ENCODE assay signal across 6 cellular contexts in the genomic region with DNA sequence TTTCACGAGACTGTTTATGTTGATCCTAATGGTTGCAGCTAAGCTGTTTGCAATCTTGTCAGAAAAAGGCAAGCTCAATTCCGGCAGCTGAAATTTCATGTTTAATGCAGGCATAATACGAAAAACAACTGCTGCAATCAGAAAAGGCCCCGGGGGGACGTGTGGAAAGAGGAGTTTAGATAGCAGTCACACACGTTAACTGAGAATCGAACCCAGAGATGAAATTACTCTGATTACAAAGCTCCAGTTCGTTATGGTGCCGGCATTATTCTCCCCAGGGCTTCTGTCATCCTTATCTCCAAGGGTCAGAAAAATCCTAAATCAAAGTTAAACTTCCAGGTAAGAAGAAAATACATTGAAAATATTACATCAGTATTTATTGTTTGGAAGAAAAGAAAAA.
"Had no signal": no experiment of that assay in that cellular context is flagged by ENCODE, and none has a peak within 500 bp of the region (broad histone marks: within the 10 kb centered on the region; RNA-seq: fewer than 3 reads in every experiment).

No MANE protein-coding gene starts in this region.

- ATAC-seq: HepG2, K562 had no signal

- DNase-seq: IMR-90, KBM-7, KG1 had no signal

- H3K4me3 ChIP-seq: K562 had no signal

- H3K27ac ChIP-seq: HL-60 had no signal
